ENCODE assay signal across 26 cellular contexts in genomic region chr6:14166821-14167220, GRCh38.
"Had no signal": no experiment of that assay in that cellular context is flagged by ENCODE, and none has a peak within 500 bp of the region (broad histone marks: within the 10 kb centered on the region; RNA-seq: fewer than 3 reads in every experiment).

No MANE protein-coding gene starts in this region.

- H3K27me3 Mint-ChIP-seq: dendritic cell treated with granulocyte-macrophage colony-stimulating factor and Interleukin-4, amounts not matched to agents 40 ng/mL and 50 ng/mL, for 4 days had no signal

- H3K79me2 ChIP-seq: parathyroid adenoma had no signal

- H3K4me1 ChIP-seq: gastrocnemius medialis, parathyroid adenoma, psoas muscle, spleen, stomach, transverse colon had no signal

- H3K4me3 Mint-ChIP-seq: dendritic cell treated with granulocyte-macrophage colony-stimulating factor and Interleukin-4, amounts not matched to agents 40 ng/mL and 50 ng/mL, for 4 days; effector memory CD8-positive, alpha-beta T cell; natural killer cell treated with Interleukin-12 subunit alpha and Interleukin-12 subunit beta and Interleukin-15 and Interleukin-18, amount 100 ng/mL, for 72 hours had no signal

- H3K4me3 ChIP-seq: esophagus muscularis mucosa, gastrocnemius medialis, heart right ventricle, lung, psoas muscle, spleen, stomach, thoracic aorta, transverse colon had no signal

- H3K36me3 ChIP-seq: esophagus muscularis mucosa, gastrocnemius medialis, heart right ventricle, spleen, stomach, thoracic aorta, transverse colon had no signal

- H3K9ac ChIP-seq: parathyroid adenoma had no signal

- ATAC-seq: effector memory CD8-positive, alpha-beta T cell; gastrocnemius medialis; heart right ventricle; left ventricle myocardium superior; natural killer cell treated with Interleukin-12 subunit alpha and Interleukin-12 subunit beta and Interleukin-15 and Interleukin-18, amount 100 ng/mL, for 72 hours; psoas muscle; sciatic nerve had no signal

- H3K27me3 ChIP-seq: esophagus muscularis mucosa, gastrocnemius medialis, heart right ventricle, spleen, stomach, transverse colon had no signal

- H2AFZ ChIP-seq: parathyroid adenoma had no signal

- H3K27ac Mint-ChIP-seq: dendritic cell treated with granulocyte-macrophage colony-stimulating factor and Interleukin-4, amounts not matched to agents 40 ng/mL and 50 ng/mL, for 4 days; effector memory CD8-positive, alpha-beta T cell; natural killer cell treated with Interleukin-12 subunit alpha and Interleukin-12 subunit beta and Interleukin-15 and Interleukin-18, amount 100 ng/mL, for 72 hours had no signal

- FAIRE-seq: colon had no signal

- DNase-seq: effector memory CD8-positive, alpha-beta T cell; gastrocnemius medialis; heart right ventricle; hypothalamus; islet precursor cell; left ventricle myocardium superior; mesenchymal stem cell; midbrain; psoas muscle; spleen; stimulated activated CD4-positive, alpha-beta T cell treated with anti-CD3 and anti-CD28 coated beads, Interleukin-15, amount 100 ng/mL, for 24 hours; stimulated activated CD4-positive, alpha-beta T cell treated with anti-CD3 and anti-CD28 coated beads, Interleukin-1b, Interleukin-23, amount 100 ng/mL, for 48 hours; stimulated activated CD4-positive, alpha-beta T cell treated with anti-CD3 and anti-CD28 coated beads, Interleukin-4, amount 100 ng/mL, for 4 hours; stimulated activated naive CD4-positive, alpha-beta T cell; stomach; substantia nigra; transverse colon had no signal

- H3K27ac ChIP-seq: epithelial cell of prostate, esophagus muscularis mucosa, gastrocnemius medialis, heart right ventricle, parathyroid adenoma, psoas muscle, spleen, stomach, thoracic aorta, transverse colon had no signal
